ENCODE assay signal across 9 cellular contexts in the genomic region with DNA sequence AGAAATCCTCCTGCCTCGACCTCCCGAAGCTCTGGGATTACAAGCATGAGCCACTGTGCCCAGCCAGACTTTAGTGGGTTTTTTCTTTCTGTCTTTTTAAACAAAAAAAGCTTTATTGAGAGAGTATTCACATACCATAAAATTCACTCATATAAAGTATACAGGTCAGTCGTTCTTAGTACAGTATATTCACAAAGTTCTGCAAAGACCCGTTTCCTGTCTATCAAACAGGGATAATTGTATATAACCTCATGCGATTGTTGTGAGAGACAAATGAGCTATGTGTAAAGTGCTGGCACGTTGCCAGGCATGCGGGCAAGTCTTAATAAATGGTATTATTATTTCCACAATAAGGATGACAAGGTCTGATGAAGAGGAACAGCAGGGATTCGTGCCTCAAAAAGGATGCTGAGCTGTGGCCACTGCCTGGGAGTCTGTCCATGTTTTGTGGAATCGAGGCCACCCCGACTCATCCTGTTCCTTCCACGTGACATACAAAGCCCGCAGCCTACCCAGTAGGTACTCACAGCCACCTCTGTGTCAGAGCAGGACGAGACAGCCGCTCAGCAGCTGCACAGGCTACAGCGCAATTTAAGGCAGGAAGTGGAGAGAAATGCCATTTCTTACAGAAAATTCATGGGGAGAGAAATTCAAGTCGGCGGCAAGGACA. TPM values are rescaled to one million over a fixed set of nuclear protein-coding genes. Genes with fewer than 3 reads are reported as not detected.
DNase-seq lines count a peak whose midpoint lies in the region; FAIRE-seq and TF ChIP-seq lines count a peak whose summit lies in the region.
"Had no signal": no experiment of that assay in that cellular context is flagged by ENCODE, and none has a peak within 500 bp of the region (broad histone marks: within the 10 kb centered on the region; RNA-seq: fewer than 3 reads in every experiment).

No MANE protein-coding gene starts in this region.

- H3K27ac ChIP-seq in kidney (ENCODE audit: low read depth in 2 of 2, low read length in 2 of 2), result no peak overlapping the region

- H3K4me3 ChIP-seq in foreskin fibroblast (ENCODE audit: low read depth in 1 of 2, low read length in 2 of 2) (peak overlapping the region in 1 of 2 donors; percentile 3), kidney (ENCODE audit: low read length in 2 of 2) (no peak overlapping the region)

- no peak for TF ChIP-seq CTCF in foreskin fibroblast (IDR thresholded peaks at IDR 0.05; ENCODE audit: low read depth, low read length)
- TF ChIP-seq CTCF in kidney (IDR thresholded peaks at IDR 0.05; ENCODE audit: borderline replicate concordance, extremely low read depth, insufficient read depth), result no peak

- no peak for FAIRE-seq in kidney (lab: Jason Lieb, UNC)
- FAIRE-seq: GM18507 had no signal

- H3K36me3 ChIP-seq in kidney (ENCODE audit: control insufficient read depth in 1 of 2, insufficient read depth in 2 of 2, low read length in 2 of 2), result no peaks in the 10 kb centered on the region

- H3K9ac ChIP-seq in kidney (ENCODE audit: low read length in 2 of 2), result no peak overlapping the region

- intact Hi-C loops in kidney (cut with DNase I), result no loop called here

- DNase-seq in DMS153 (lab: John Stamatoyannopoulos, UW) (peak; percentile 71), NCI-H2029 treated with DMSO at 0.1 percent for 48 hours (lab: John Stamatoyannopoulos, UW) (peak; percentile 9), foreskin fibroblast (peak; percentile 50 to 72), kidney (no peak), germinal center (ENCODE audit: low spot score) (no peak), mucosa of gallbladder (ENCODE audit: low spot score) (no peak), NCI-H446 treated with DMSO at 0.1 percent for 48 hours (lab: John Stamatoyannopoulos, UW) (no peak)
- DNase-seq in activated CD4-positive, alpha-beta T cell treated with anti-CD3 and anti-CD28 coated beads, Interleukin-2, amount 50 U/mL, for 48 hours, result peak; percentile 42 to 52

- H3K4me1 ChIP-seq in kidney (ENCODE audit: control insufficient read depth in 1 of 2, insufficient read depth in 1 of 2, low read depth in 1 of 2, low read length in 2 of 2), result no peaks in the 10 kb centered on the region

- no peaks in the 10 kb centered on the region for H3K9me3 ChIP-seq in kidney (ENCODE audit: control insufficient read depth in 1 of 2, low read length in 2 of 2)

RNA-seq across cellular contexts. Expression of a gene that starts 51.7 kb away (rescaled TPM):
- total RNA-seq in kidney (0.63 TPM), mucosa of gallbladder (2.0 TPM)
- polyA plus RNA-seq in kidney (ENCODE audit: insufficient read depth, low read depth, low replicate concordance), result 3.9 TPM

RNA-seq across cellular contexts. Expression of a gene that starts 57.5 kb away (rescaled TPM):
- total RNA-seq in kidney (19.4 TPM), mucosa of gallbladder (16.4 TPM)
- polyA plus RNA-seq in kidney (ENCODE audit: insufficient read depth, low read depth, low replicate concordance), result 8.8 TPM

Comparison
In these comparisons a context has a peak if more than half of its experiments do, and no peak if none do; other contexts are left out.
1. DNase-seq: peak in DMS153 (single experiment), NCI-H2029 treated with DMSO at 0.1 percent for 48 hours (single experiment), activated CD4-positive, alpha-beta T cell treated with anti-CD3 and anti-CD28 coated beads, Interleukin-2, amount 50 U/mL, for 48 hours (2 of 2) and foreskin fibroblast (2 of 2); none in kidney (single experiment), germinal center (single experiment), mucosa of gallbladder (single experiment) and NCI-H446 treated with DMSO at 0.1 percent for 48 hours (single experiment).